ENCODE assay signal across 16 cellular contexts in genomic region chr11:75146711-75147110, GRCh38. TPM values are rescaled to one million over a fixed set of nuclear protein-coding genes. Genes with fewer than 3 reads are reported as not detected.
A peak's percentile ranks its signal among the peaks of the same experiment; 100 is the strongest.
DNase-seq lines count a peak whose midpoint lies in the region; ATAC-seq and TF ChIP-seq lines count a peak whose summit lies in the region.
"Had no signal": no experiment of that assay in that cellular context is flagged by ENCODE, and none has a peak within 500 bp of the region (broad histone marks: within the 10 kb centered on the region; RNA-seq: fewer than 3 reads in every experiment).

No MANE protein-coding gene starts in this region.

- H3K4me3 Mint-ChIP-seq in dendritic cell treated with granulocyte-macrophage colony-stimulating factor and Interleukin-4, amounts not matched to agents 40 ng/mL and 50 ng/mL, for 4 days, result no peak overlapping the region
- no peak overlapping the region for H3K4me3 Mint-ChIP-seq in stimulated activated memory B cell treated with anti-CD40 and anti-IgM and Interleukin-4, amounts not matched to agents 10 μg/mL and 1 μg/mL and 100 μg/mL, for 72 hours
- H3K4me3 Mint-ChIP-seq: CD4-positive, alpha-beta T cell; GM23338; H9 had no signal

- peak; percentile 62 for DNase-seq in cardiac septum (ENCODE audit: low spot score)
- no peak for DNase-seq in left ventricle myocardium superior
- no peak for DNase-seq in transverse colon
- DNase-seq in stomach, result no peak
- DNase-seq in H7, result no peak
- DNase-seq: 8988T; AML-193; C1 segment of cervical spinal cord; CD4-positive, alpha-beta T cell; DMS153; EL; H9 had no signal

- H3K36me3 Mint-ChIP-seq in dendritic cell treated with granulocyte-macrophage colony-stimulating factor and Interleukin-4, amounts not matched to agents 40 ng/mL and 50 ng/mL, for 4 days (ENCODE audit: low read depth), result peaks cover 11% of the 10 kb centered on the region
- H3K36me3 Mint-ChIP-seq in stimulated activated memory B cell treated with anti-CD40 and anti-IgM and Interleukin-4, amounts not matched to agents 10 μg/mL and 1 μg/mL and 100 μg/mL, for 72 hours, result no peaks in the 10 kb centered on the region

- TF ChIP-seq EP300 in transverse colon (IDR thresholded peaks at IDR 0.05; ENCODE audit: low read depth) (no peak), stomach (IDR thresholded peaks at IDR 0.05) (no peak)

- 80 to 84% methylated on average over 1 to 3 of the region's 5 CpGs for WGBS in mesodermal cell (ENCODE audit: insufficient coverage in 2 of 2), 2 experiments
- 61 to 78% methylated on average over 4 to 5 of the region's 5 CpGs for WGBS in transverse colon (ENCODE audit: low coverage in 1 of 2), 2 donors
- WGBS in stomach, 5 donors, result 81 to 88% (median 86%) methylated on average over 5 of the region's 5 CpGs

- ATAC-seq in left ventricle myocardium superior, result no peak
- ATAC-seq in stimulated activated memory B cell treated with anti-CD40 and anti-IgM and Interleukin-4, amounts not matched to agents 10 μg/mL and 1 μg/mL and 100 μg/mL, for 72 hours, result no peak
- ATAC-seq: GM23338 had no signal

- no peaks in the 10 kb centered on the region for H3K27me3 ChIP-seq in transverse colon
- no peaks in the 10 kb centered on the region for H3K27me3 ChIP-seq in stomach
- H3K27me3 ChIP-seq in H7 (ENCODE audit: control insufficient read depth, insufficient read depth, low read length), result peaks cover 2% of the 10 kb centered on the region; the same call in 1 of the 2 replicates

- in situ Hi-C loops in transverse colon (cut with MboI; ENCODE audit: low pct_ligation_motif_present in 1 of 4, low pct_unique_long_range_greater_than_20kb in 1 of 4, low sequenced_read_pairs in 3 of 4), result loop anchor here in 2 of 4 donors (10.0 kb wide), 2 partner anchors 58 to 98 kb away; partner anchors contain the start of gene TPBGL (in 2 of the 2)

- H3K27ac ChIP-seq in mesodermal cell (ENCODE audit: low read depth, low read length, severe bottlenecking) (peak overlapping the region; percentile 5), transverse colon (peak overlapping the region; percentile 34 to 62 (median 44)), stomach (no peak overlapping the region)

- TF ChIP-seq POLR2A in transverse colon (IDR thresholded peaks at IDR 0.05) (no peak), stomach (IDR thresholded peaks at IDR 0.05) (no peak)

- peaks cover 94% of the 10 kb centered on the region for H3K4me1 Mint-ChIP-seq in dendritic cell treated with granulocyte-macrophage colony-stimulating factor and Interleukin-4, amounts not matched to agents 40 ng/mL and 50 ng/mL, for 4 days (ENCODE audit: low read depth)
- H3K4me1 Mint-ChIP-seq in stimulated activated memory B cell treated with anti-CD40 and anti-IgM and Interleukin-4, amounts not matched to agents 10 μg/mL and 1 μg/mL and 100 μg/mL, for 72 hours, result peaks cover 20% of the 10 kb centered on the region

- H3K27ac Mint-ChIP-seq in dendritic cell treated with granulocyte-macrophage colony-stimulating factor and Interleukin-4, amounts not matched to agents 40 ng/mL and 50 ng/mL, for 4 days, result peak overlapping the region; percentile 84
- no peak overlapping the region for H3K27ac Mint-ChIP-seq in stimulated activated memory B cell treated with anti-CD40 and anti-IgM and Interleukin-4, amounts not matched to agents 10 μg/mL and 1 μg/mL and 100 μg/mL, for 72 hours
- H3K27ac Mint-ChIP-seq: CD4-positive, alpha-beta T cell; GM23338; H9 had no signal

- TF ChIP-seq CTCF in transverse colon (IDR thresholded peaks at IDR 0.05), result no peak
- no peak for TF ChIP-seq CTCF in stomach (IDR thresholded peaks at IDR 0.05)

- H3K36me3 ChIP-seq in mesodermal cell (ENCODE audit: control insufficient read depth, insufficient read depth, low read length) (no peaks in the 10 kb centered on the region), transverse colon (no peaks in the 10 kb centered on the region), stomach (no peaks in the 10 kb centered on the region), H7 (replicated peaks; ENCODE audit: control insufficient read depth, insufficient read depth, low read length) (no peaks in the 10 kb centered on the region)

- H3K4me3 ChIP-seq in mesodermal cell (ENCODE audit: extremely low read depth, insufficient read depth, low read length, poor library complexity, severe bottlenecking) (no peak overlapping the region), transverse colon (no peak overlapping the region), stomach (no peak overlapping the region), H7 (ENCODE audit: insufficient read depth, low read depth, low read length) (no peak overlapping the region)
- H3K4me3 ChIP-seq: GM23338 had no signal

- intact Hi-C loops in cardiac septum (cut with DNase I), result loop anchor here (10.0 kb wide), 1 partner anchor 222 kb away; no protein-coding TSS in a partner anchor
- intact Hi-C loops in left ventricle myocardium superior (cut with micrococcal nuclease), result no loop called here
- intact Hi-C loops in dendritic cell treated with granulocyte-macrophage colony-stimulating factor and Interleukin-4, amounts not matched to agents 40 ng/mL and 50 ng/mL, for 4 days (cut with micrococcal nuclease), result no loop called here
- intact Hi-C loops in transverse colon (cut with DNase I; ENCODE audit: low total_unique reads), result no loop called here
- intact Hi-C loops in stomach (cut with DNase I; ENCODE audit: low total_unique reads), result no loop called here

- peaks cover 3% of the 10 kb centered on the region for H3K27me3 Mint-ChIP-seq in dendritic cell treated with granulocyte-macrophage colony-stimulating factor and Interleukin-4, amounts not matched to agents 40 ng/mL and 50 ng/mL, for 4 days
- peaks cover 17% of the 10 kb centered on the region for H3K27me3 Mint-ChIP-seq in stimulated activated memory B cell treated with anti-CD40 and anti-IgM and Interleukin-4, amounts not matched to agents 10 μg/mL and 1 μg/mL and 100 μg/mL, for 72 hours

- H3K9me3 Mint-ChIP-seq in dendritic cell treated with granulocyte-macrophage colony-stimulating factor and Interleukin-4, amounts not matched to agents 40 ng/mL and 50 ng/mL, for 4 days, result no peaks in the 10 kb centered on the region
- H3K9me3 Mint-ChIP-seq in stimulated activated memory B cell treated with anti-CD40 and anti-IgM and Interleukin-4, amounts not matched to agents 10 μg/mL and 1 μg/mL and 100 μg/mL, for 72 hours, result no peaks in the 10 kb centered on the region
- H3K9me3 Mint-ChIP-seq: CD4-positive, alpha-beta T cell; GM23338; H9 had no signal

- peaks cover 44% of the 10 kb centered on the region for H3K4me1 ChIP-seq in mesodermal cell (ENCODE audit: control insufficient read depth, insufficient read depth, low read length, poor library complexity, severe bottlenecking)
- peaks cover 3 to 81% (median 36%) of the 10 kb centered on the region in 4 donors for H3K4me1 ChIP-seq in transverse colon
- peaks cover 0 to 50% (median 17%) of the 10 kb centered on the region in 4 donors for H3K4me1 ChIP-seq in stomach

- H3K9me3 ChIP-seq in mesodermal cell (ENCODE audit: control insufficient read depth, low read length) (no peaks in the 10 kb centered on the region), transverse colon (no peaks in the 10 kb centered on the region), stomach (no peaks in the 10 kb centered on the region)

RNA-seq across cellular contexts. Expression of gene SLCO2B1, which starts 4.2 kb away (rescaled TPM):
- total RNA-seq in cardiac septum (14.3 TPM), left ventricle myocardium superior (30.1 TPM), transverse colon (100 to 1,000 TPM in 3 of 4 donors, 10 to 100 TPM in 1; 72.9 to 165 (median 111) TPM), stomach (10 to 100 TPM in 4 of 5 donors, 1 to 10 TPM in 1; 9.4 to 68.2 (median 29.8) TPM)
- 0.88 TPM for polyA plus RNA-seq in mesodermal cell (2013, experiment 1 of 2)
- 0.10 TPM for polyA plus RNA-seq in mesodermal cell (2013, experiment 2 of 2)
- polyA plus RNA-seq in stomach, result 1 to 10 TPM; 3.3 to 5.2 (median 5.0) TPM
- total RNA-seq in H7 (2014; rRNA removed; shearing (Covaris generic)), result 0.07 TPM in 1 of 2 replicates, not detected in the other
- total RNA-seq: CD4-positive, alpha-beta T cell; GM23338; H9 had no signal
- polyA plus RNA-seq: GM23338 had no signal

RNA-seq across cellular contexts. Expression of gene OR2AT4, which starts 50.0 kb away (rescaled TPM):
- total RNA-seq in cardiac septum (not detected), left ventricle myocardium superior (not detected), transverse colon (not detected), stomach (not detected)
- not detected for polyA plus RNA-seq in mesodermal cell (2013, experiment 1 of 2)
- polyA plus RNA-seq in mesodermal cell (2013, experiment 2 of 2), result not detected
- polyA plus RNA-seq in stomach, result not detected
- total RNA-seq in H7 (2014; rRNA removed; shearing (Covaris generic)), result not detected in 2 replicates
- total RNA-seq: CD4-positive, alpha-beta T cell; GM23338; H9 had no signal
- polyA plus RNA-seq: GM23338 had no signal

Comparison
In these comparisons a context has a peak if more than half of its experiments do, and no peak if none do; other contexts are left out.
1. H3K27ac ChIP-seq: peak in mesodermal cell (single experiment) and transverse colon (4 of 4); none in stomach (0 of 5).